1 cellular context compared by ENCODE assay signal in the genomic region with DNA sequence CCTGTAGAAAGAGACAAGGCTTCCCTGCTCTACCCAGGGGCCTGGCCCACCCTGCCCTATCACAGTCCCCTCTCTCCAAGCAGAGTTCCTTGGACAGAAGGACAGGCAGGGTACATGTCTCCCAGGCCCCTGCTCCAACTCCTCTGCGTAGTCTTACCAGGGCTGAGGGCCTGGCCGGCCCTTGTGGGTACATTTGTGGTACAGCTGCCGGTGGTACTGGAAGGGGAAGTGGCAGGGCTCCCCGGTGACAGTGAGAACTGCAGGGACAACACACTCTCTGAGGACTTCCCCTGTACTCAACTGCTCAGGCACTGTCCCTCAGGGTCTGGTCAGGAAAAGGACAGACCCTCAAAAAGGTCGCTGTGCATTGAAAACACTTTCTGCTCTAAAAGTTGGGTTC.
TF ChIP-seq lines count a peak whose summit lies in the region.

No MANE protein-coding gene starts in this region.

TF ChIP-seq in GM12878, 131 proteins besides CTCF, POLR2A, EP300 and RAD21:
- TF ChIP-seq KDM1A (IDR thresholded peaks at IDR 0.05; ENCODE audit: borderline replicate concordance) (no peak), USF1 (IDR thresholded peaks at IDR 0.05; ENCODE audit: borderline replicate concordance, extremely low read length, insufficient read depth, low read depth, low read length) (no peak), SIN3A (IDR thresholded peaks at IDR 0.05; ENCODE audit: low read depth, low read length) (no peak), STAT1 (conservative IDR thresholded peaks at IDR 0.05) (no peak), MLLT1 (IDR thresholded peaks at IDR 0.05) (no peak), RELA (IDR thresholded peaks at IDR 0.05; ENCODE audit: borderline replicate concordance, partially characterized antibody) (no peak), ZNF687 (IDR thresholded peaks at IDR 0.05) (peak; percentile 27; the same call in 1 of the 2 replicates), ZNF207 (IDR thresholded peaks at IDR 0.05; ENCODE audit: borderline replicate concordance) (no peak), IKZF1 (conservative IDR thresholded peaks at IDR 0.05) (peak; percentile 47), TCF7 (IDR thresholded peaks at IDR 0.05; ENCODE audit: borderline replicate concordance) (no peak), FOS (IDR thresholded peaks at IDR 0.05; ENCODE audit: borderline replicate concordance, extremely low read depth, insufficient read length) (no peak), E2F8 (IDR thresholded peaks at IDR 0.05; ENCODE audit: low read depth, partially characterized antibody) (no peak), BHLHE40 (IDR thresholded peaks at IDR 0.05; ENCODE audit: borderline replicate concordance in 1 of 2, low read depth in 2 of 2, low read length in 1 of 2) (peak in 1 of 2 experiments; percentile 28; a peak in 1 of 4 replicates), GABPA (IDR thresholded peaks at IDR 0.05; ENCODE audit: low read depth) (no peak), RBBP5 (conservative IDR thresholded peaks at IDR 0.05) (no peak), RB1 (IDR thresholded peaks at IDR 0.05; ENCODE audit: borderline replicate concordance) (no peak), MAX (IDR thresholded peaks at IDR 0.05; ENCODE audit: low read depth, low read length) (no peak), YBX1 (IDR thresholded peaks at IDR 0.05) (no peak), IKZF2 (IDR thresholded peaks at IDR 0.05) (peak in 1 of 2 experiments; percentile 51; a peak in 3 of 4 replicates), TARDBP (IDR thresholded peaks at IDR 0.05; ENCODE audit: borderline replicate concordance) (no peak), CEBPB (IDR thresholded peaks at IDR 0.05; ENCODE audit: borderline replicate concordance in 1 of 2, low read depth in 2 of 2, low read length in 2 of 2) (no peak), GATAD2B (conservative IDR thresholded peaks at IDR 0.05; ENCODE audit: low read depth) (0 out of 2 replicates have a peak, but pooled peaks have one; percentile 25), MXI1 (IDR thresholded peaks at IDR 0.05; ENCODE audit: low read depth, low read length) (no peak), NFIC (IDR thresholded peaks at IDR 0.05; ENCODE audit: low read depth, low read length) (no peak), MTA2 (IDR thresholded peaks at IDR 0.05; ENCODE audit: low read depth) (peak; percentile 33; the same call in 1 of the 2 replicates), LARP7 (IDR thresholded peaks at IDR 0.05) (no peak), ZNF217 (IDR thresholded peaks at IDR 0.05) (no peak), ETV6 (conservative IDR thresholded peaks at IDR 0.05 in 1 of 2, IDR thresholded peaks at IDR 0.05 in 1 of 2; ENCODE audit: borderline replicate concordance in 1 of 2, low read depth in 1 of 2) (no peak), CREM (IDR thresholded peaks at IDR 0.05; ENCODE audit: low read depth) (no peak), RCOR1 (conservative IDR thresholded peaks at IDR 0.05; ENCODE audit: low read depth, low read length) (no peak), SPI1 (IDR thresholded peaks at IDR 0.05; ENCODE audit: borderline replicate concordance, insufficient read depth, low read depth, low read length) (peak; percentile 73; the same call in 1 of the 2 replicates), BACH1 (IDR thresholded peaks at IDR 0.05; ENCODE audit: borderline replicate concordance) (no peak), SRF (IDR thresholded peaks at IDR 0.05; ENCODE audit: low read depth in 2 of 2, low read length in 2 of 2) (no peak), TBL1XR1 (IDR thresholded peaks at IDR 0.05; ENCODE audit: low read depth, low read length) (no peak), CBX3 (IDR thresholded peaks at IDR 0.05; ENCODE audit: borderline replicate concordance, low read depth) (no peak), ZNF274 (IDR thresholded peaks at IDR 0.05; ENCODE audit: insufficient read depth, insufficient read length) (no peak), CHD2 (IDR thresholded peaks at IDR 0.05; ENCODE audit: borderline replicate concordance, low read depth, low read length) (no peak), JUNB (IDR thresholded peaks at IDR 0.05) (no peak)
- TF ChIP-seq, protein P1, sequence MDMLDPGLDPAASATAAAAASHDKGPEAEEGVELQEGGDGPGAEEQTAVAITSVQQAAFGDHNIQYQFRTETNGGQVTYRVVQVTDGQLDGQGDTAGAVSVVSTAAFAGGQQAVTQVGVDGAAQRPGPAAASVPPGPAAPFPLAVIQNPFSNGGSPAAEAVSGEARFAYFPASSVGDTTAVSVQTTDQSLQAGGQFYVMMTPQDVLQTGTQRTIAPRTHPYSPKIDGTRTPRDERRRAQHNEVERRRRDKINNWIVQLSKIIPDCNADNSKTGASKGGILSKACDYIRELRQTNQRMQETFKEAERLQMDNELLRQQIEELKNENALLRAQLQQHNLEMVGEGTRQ (IDR thresholded peaks at IDR 0.05; ENCODE audit: borderline replicate concordance, low read depth, low read length): no peak
- TF ChIP-seq, protein P2, sequence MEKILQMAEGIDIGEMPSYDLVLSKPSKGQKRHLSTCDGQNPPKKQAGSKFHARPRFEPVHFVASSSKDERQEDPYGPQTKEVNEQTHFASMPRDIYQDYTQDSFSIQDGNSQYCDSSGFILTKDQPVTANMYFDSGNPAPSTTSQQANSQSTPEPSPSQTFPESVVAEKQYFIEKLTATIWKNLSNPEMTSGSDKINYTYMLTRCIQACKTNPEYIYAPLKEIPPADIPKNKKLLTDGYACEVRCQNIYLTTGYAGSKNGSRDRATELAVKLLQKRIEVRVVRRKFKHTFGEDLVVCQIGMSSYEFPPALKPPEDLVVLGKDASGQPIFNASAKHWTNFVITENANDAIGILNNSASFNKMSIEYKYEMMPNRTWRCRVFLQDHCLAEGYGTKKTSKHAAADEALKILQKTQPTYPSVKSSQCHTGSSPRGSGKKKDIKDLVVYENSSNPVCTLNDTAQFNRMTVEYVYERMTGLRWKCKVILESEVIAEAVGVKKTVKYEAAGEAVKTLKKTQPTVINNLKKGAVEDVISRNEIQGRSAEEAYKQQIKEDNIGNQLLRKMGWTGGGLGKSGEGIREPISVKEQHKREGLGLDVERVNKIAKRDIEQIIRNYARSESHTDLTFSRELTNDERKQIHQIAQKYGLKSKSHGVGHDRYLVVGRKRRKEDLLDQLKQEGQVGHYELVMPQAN (conservative IDR thresholded peaks at IDR 0.05): no peak
- TF ChIP-seq, protein P3, sequence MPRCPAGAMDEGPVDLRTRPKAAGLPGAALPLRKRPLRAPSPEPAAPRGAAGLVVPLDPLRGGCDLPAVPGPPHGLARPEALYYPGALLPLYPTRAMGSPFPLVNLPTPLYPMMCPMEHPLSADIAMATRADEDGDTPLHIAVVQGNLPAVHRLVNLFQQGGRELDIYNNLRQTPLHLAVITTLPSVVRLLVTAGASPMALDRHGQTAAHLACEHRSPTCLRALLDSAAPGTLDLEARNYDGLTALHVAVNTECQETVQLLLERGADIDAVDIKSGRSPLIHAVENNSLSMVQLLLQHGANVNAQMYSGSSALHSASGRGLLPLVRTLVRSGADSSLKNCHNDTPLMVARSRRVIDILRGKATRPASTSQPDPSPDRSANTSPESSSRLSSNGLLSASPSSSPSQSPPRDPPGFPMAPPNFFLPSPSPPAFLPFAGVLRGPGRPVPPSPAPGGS (IDR thresholded peaks at IDR 0.05; ENCODE audit: borderline replicate concordance, insufficient read depth, low read depth, low read length, poor library complexity, severe bottlenecking): no peak
- TF ChIP-seq, protein P4, sequence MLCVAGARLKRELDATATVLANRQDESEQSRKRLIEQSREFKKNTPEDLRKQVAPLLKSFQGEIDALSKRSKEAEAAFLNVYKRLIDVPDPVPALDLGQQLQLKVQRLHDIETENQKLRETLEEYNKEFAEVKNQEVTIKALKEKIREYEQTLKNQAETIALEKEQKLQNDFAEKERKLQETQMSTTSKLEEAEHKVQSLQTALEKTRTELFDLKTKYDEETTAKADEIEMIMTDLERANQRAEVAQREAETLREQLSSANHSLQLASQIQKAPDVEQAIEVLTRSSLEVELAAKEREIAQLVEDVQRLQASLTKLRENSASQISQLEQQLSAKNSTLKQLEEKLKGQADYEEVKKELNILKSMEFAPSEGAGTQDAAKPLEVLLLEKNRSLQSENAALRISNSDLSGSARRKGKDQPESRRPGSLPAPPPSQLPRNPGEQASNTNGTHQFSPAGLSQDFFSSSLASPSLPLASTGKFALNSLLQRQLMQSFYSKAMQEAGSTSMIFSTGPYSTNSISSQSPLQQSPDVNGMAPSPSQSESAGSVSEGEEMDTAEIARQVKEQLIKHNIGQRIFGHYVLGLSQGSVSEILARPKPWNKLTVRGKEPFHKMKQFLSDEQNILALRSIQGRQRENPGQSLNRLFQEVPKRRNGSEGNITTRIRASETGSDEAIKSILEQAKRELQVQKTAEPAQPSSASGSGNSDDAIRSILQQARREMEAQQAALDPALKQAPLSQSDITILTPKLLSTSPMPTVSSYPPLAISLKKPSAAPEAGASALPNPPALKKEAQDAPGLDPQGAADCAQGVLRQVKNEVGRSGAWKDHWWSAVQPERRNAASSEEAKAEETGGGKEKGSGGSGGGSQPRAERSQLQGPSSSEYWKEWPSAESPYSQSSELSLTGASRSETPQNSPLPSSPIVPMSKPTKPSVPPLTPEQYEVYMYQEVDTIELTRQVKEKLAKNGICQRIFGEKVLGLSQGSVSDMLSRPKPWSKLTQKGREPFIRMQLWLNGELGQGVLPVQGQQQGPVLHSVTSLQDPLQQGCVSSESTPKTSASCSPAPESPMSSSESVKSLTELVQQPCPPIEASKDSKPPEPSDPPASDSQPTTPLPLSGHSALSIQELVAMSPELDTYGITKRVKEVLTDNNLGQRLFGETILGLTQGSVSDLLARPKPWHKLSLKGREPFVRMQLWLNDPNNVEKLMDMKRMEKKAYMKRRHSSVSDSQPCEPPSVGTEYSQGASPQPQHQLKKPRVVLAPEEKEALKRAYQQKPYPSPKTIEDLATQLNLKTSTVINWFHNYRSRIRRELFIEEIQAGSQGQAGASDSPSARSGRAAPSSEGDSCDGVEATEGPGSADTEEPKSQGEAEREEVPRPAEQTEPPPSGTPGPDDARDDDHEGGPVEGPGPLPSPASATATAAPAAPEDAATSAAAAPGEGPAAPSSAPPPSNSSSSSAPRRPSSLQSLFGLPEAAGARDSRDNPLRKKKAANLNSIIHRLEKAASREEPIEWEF (IDR thresholded peaks at IDR 0.05; ENCODE audit: insufficient replicate concordance, low read depth, low read length): no peak
